In the genomic region with DNA sequence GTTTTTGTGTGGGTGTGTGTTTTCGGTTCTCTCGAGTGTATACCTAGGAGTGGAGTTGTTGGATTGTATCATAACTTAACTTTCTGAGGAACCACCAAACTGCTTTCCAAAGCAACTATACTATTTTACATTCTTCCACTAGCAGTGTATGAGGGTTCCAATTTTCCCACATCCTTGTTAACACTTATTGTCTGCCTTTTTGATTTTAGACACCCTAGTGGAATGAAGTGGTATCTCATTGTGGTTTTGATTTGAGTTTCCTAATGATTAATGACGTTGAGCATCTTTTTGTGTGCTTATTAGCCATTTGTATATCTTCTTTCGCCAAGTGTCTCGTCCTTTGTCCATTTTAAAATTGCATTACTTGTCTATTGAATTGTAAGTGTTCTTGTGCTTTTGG, we compare ENCODE assay signal across 24 cellular contexts.
"Had no signal": no experiment of that assay in that cellular context is flagged by ENCODE, and none has a peak within 500 bp of the region (broad histone marks: within the 10 kb centered on the region; RNA-seq: fewer than 3 reads in every experiment).

No MANE protein-coding gene starts in this region.

- H3K4me3 Mint-ChIP-seq: activated B cell treated with CpG ODN at 0.5 μM for 24 hours; activated CD4-positive, alpha-beta T cell treated with anti-CD3 and anti-CD28 coated beads for 36 hours; activated T-cell treated with anti-CD3 and anti-CD28 coated beads, Interleukin-2, amount 50 U/mL, for 24 hours; activated T-helper 17 cell treated with anti-CD3 and anti-CD28 coated beads, Interleukin-2, amount 50 U/mL, for 72 hours; effector memory CD8-positive, alpha-beta T cell; immature natural killer cell; natural killer cell treated with Interleukin-12 subunit alpha and Interleukin-12 subunit beta and Interleukin-15 and Interleukin-18, amount 100 ng/mL, for 72 hours; stimulated activated effector memory CD8-positive, alpha-beta T cell treated with anti-CD3 and anti-CD28 coated beads, Interleukin-12 subunit alpha, Interleukin-12 subunit beta, amount 100 ng/mL, for 72 hours; stimulated activated naive CD8-positive, alpha-beta T cell treated with anti-CD3 and anti-CD28 coated beads, Interleukin-15, amount 100 ng/mL, for 72 hours; T-helper 1 cell treated with Interleukin-12 subunit alpha and Interleukin-12 subunit beta and Interleukin-4 antibody, amounts not matched to agents 30 μg/mL and 1 μg/mL, for 36 hours had no signal

- H3K9me3 Mint-ChIP-seq: activated B cell treated with CpG ODN at 0.5 μM for 24 hours; activated naive CD4-positive, alpha-beta T cell treated with anti-CD3 and anti-CD28 coated beads, Interleukin-2, amount 50 U/mL, for 72 hours; activated T-cell treated with anti-CD3 and anti-CD28 coated beads, Interleukin-2, amount 50 U/mL, for 24 hours; activated T-helper 17 cell treated with anti-CD3 and anti-CD28 coated beads, Interleukin-2, amount 50 U/mL, for 72 hours; effector memory CD8-positive, alpha-beta T cell; immature natural killer cell; natural killer cell treated with Interleukin-12 subunit alpha and Interleukin-12 subunit beta and Interleukin-15 and Interleukin-18, amount 100 ng/mL, for 72 hours; stimulated activated effector memory CD8-positive, alpha-beta T cell treated with anti-CD3 and anti-CD28 coated beads, Interleukin-12 subunit alpha, Interleukin-12 subunit beta, amount 100 ng/mL, for 72 hours; stimulated activated naive CD8-positive, alpha-beta T cell treated with anti-CD3 and anti-CD28 coated beads, Interleukin-15, amount 100 ng/mL, for 72 hours; T-helper 1 cell treated with Interleukin-12 subunit alpha and Interleukin-12 subunit beta and Interleukin-4 antibody, amounts not matched to agents 30 μg/mL and 1 μg/mL, for 36 hours had no signal

- H3K36me3 ChIP-seq: ascending aorta, right lobe of liver, tibial artery had no signal

- ATAC-seq: activated CD4-positive, alpha-beta T cell treated with anti-CD3 and anti-CD28 coated beads for 36 hours; activated naive CD4-positive, alpha-beta T cell treated with anti-CD3 and anti-CD28 coated beads, Interleukin-2, amount 50 U/mL, for 72 hours; activated T-helper 17 cell treated with anti-CD3 and anti-CD28 coated beads, Interleukin-2, amount 50 U/mL, for 72 hours; effector memory CD8-positive, alpha-beta T cell; foreskin keratinocyte; natural killer cell treated with Interleukin-12 subunit alpha and Interleukin-12 subunit beta and Interleukin-15 and Interleukin-18, amount 100 ng/mL, for 72 hours; right lobe of liver; stimulated activated effector memory CD8-positive, alpha-beta T cell treated with anti-CD3 and anti-CD28 coated beads, Interleukin-12 subunit alpha, Interleukin-12 subunit beta, amount 100 ng/mL, for 72 hours; stimulated activated naive CD8-positive, alpha-beta T cell treated with anti-CD3 and anti-CD28 coated beads, Interleukin-15, amount 100 ng/mL, for 72 hours had no signal

- H3K36me3 Mint-ChIP-seq: activated naive CD4-positive, alpha-beta T cell treated with anti-CD3 and anti-CD28 coated beads, Interleukin-2, amount 50 U/mL, for 72 hours; immature natural killer cell; natural killer cell treated with Interleukin-12 subunit alpha and Interleukin-12 subunit beta and Interleukin-15 and Interleukin-18, amount 100 ng/mL, for 72 hours; stimulated activated effector memory CD8-positive, alpha-beta T cell treated with anti-CD3 and anti-CD28 coated beads, Interleukin-12 subunit alpha, Interleukin-12 subunit beta, amount 100 ng/mL, for 72 hours had no signal

- H3K27ac ChIP-seq: ascending aorta, dorsolateral prefrontal cortex, foreskin keratinocyte, parathyroid adenoma, right lobe of liver, skin epidermis, tibial artery had no signal

- H3K27me3 ChIP-seq: ascending aorta, foreskin keratinocyte, right lobe of liver, tibial artery had no signal

- H3K9ac ChIP-seq: parathyroid adenoma had no signal

- H3K27me3 Mint-ChIP-seq: activated B cell treated with CpG ODN at 0.5 μM for 24 hours; activated CD4-positive, alpha-beta T cell treated with anti-CD3 and anti-CD28 coated beads for 36 hours; activated T-helper 17 cell treated with anti-CD3 and anti-CD28 coated beads, Interleukin-2, amount 50 U/mL, for 72 hours; effector memory CD8-positive, alpha-beta T cell; stimulated activated naive CD8-positive, alpha-beta T cell treated with anti-CD3 and anti-CD28 coated beads, Interleukin-15, amount 100 ng/mL, for 72 hours had no signal

- H3K9me3 ChIP-seq: ascending aorta, right lobe of liver, tibial artery had no signal

- H3K4me1 ChIP-seq: ascending aorta, right lobe of liver, tibial artery had no signal

- H3K27ac Mint-ChIP-seq: activated B cell treated with CpG ODN at 0.5 μM for 24 hours; activated CD4-positive, alpha-beta T cell treated with anti-CD3 and anti-CD28 coated beads for 36 hours; activated naive CD4-positive, alpha-beta T cell treated with anti-CD3 and anti-CD28 coated beads, Interleukin-2, amount 50 U/mL, for 72 hours; activated T-cell treated with anti-CD3 and anti-CD28 coated beads, Interleukin-2, amount 50 U/mL, for 24 hours; activated T-helper 17 cell treated with anti-CD3 and anti-CD28 coated beads, Interleukin-2, amount 50 U/mL, for 72 hours; effector memory CD8-positive, alpha-beta T cell; immature natural killer cell; natural killer cell treated with Interleukin-12 subunit alpha and Interleukin-12 subunit beta and Interleukin-15 and Interleukin-18, amount 100 ng/mL, for 72 hours; stimulated activated effector memory CD8-positive, alpha-beta T cell treated with anti-CD3 and anti-CD28 coated beads, Interleukin-12 subunit alpha, Interleukin-12 subunit beta, amount 100 ng/mL, for 72 hours; stimulated activated naive CD8-positive, alpha-beta T cell treated with anti-CD3 and anti-CD28 coated beads, Interleukin-15, amount 100 ng/mL, for 72 hours; T-helper 1 cell treated with Interleukin-12 subunit alpha and Interleukin-12 subunit beta and Interleukin-4 antibody, amounts not matched to agents 30 μg/mL and 1 μg/mL, for 36 hours had no signal

- H3K4me3 ChIP-seq: ascending aorta, dorsolateral prefrontal cortex, right lobe of liver, skin epidermis, tibial artery had no signal

- H3K4me1 Mint-ChIP-seq: activated B cell treated with CpG ODN at 0.5 μM for 24 hours; activated CD4-positive, alpha-beta T cell treated with anti-CD3 and anti-CD28 coated beads for 36 hours; activated T-helper 17 cell treated with anti-CD3 and anti-CD28 coated beads, Interleukin-2, amount 50 U/mL, for 72 hours; immature natural killer cell; stimulated activated effector memory CD8-positive, alpha-beta T cell treated with anti-CD3 and anti-CD28 coated beads, Interleukin-12 subunit alpha, Interleukin-12 subunit beta, amount 100 ng/mL, for 72 hours; stimulated activated naive CD8-positive, alpha-beta T cell treated with anti-CD3 and anti-CD28 coated beads, Interleukin-15, amount 100 ng/mL, for 72 hours had no signal

- DNase-seq: activated B cell treated with CpG ODN at 0.5 μM for 24 hours; activated CD4-positive, alpha-beta T cell treated with anti-CD3 and anti-CD28 coated beads for 36 hours; activated CD4-positive, alpha-beta T cell treated with anti-CD3 and anti-CD28 coated beads, Interleukin-2, amount 50 U/mL, for 4 hours; activated CD8-positive, alpha-beta memory T cell treated with anti-CD3 and anti-CD28 coated beads for 24 hours; activated CD8-positive, alpha-beta memory T cell treated with anti-CD3 and anti-CD28 coated beads, Interleukin-2, amount 50 U/mL, for 4 hours; activated T-cell treated with anti-CD3 and anti-CD28 coated beads, Interleukin-2, amount 50 U/mL, for 24 hours; central memory CD4-positive, alpha-beta T cell; dorsolateral prefrontal cortex; effector memory CD8-positive, alpha-beta T cell; foreskin keratinocyte; immature natural killer cell; right lobe of liver; stimulated activated CD4-positive, alpha-beta T cell treated with anti-CD3 and anti-CD28 coated beads, Interleukin-2, amount 100 ng/mL, for 24 hours; stimulated activated naive CD8-positive, alpha-beta T cell treated with anti-CD3 and anti-CD28 coated beads, Interleukin-15, amount 100 ng/mL, for 72 hours; T1000; tibial artery had no signal
